ENCODE assay signal across 1 cellular context in the genomic region with DNA sequence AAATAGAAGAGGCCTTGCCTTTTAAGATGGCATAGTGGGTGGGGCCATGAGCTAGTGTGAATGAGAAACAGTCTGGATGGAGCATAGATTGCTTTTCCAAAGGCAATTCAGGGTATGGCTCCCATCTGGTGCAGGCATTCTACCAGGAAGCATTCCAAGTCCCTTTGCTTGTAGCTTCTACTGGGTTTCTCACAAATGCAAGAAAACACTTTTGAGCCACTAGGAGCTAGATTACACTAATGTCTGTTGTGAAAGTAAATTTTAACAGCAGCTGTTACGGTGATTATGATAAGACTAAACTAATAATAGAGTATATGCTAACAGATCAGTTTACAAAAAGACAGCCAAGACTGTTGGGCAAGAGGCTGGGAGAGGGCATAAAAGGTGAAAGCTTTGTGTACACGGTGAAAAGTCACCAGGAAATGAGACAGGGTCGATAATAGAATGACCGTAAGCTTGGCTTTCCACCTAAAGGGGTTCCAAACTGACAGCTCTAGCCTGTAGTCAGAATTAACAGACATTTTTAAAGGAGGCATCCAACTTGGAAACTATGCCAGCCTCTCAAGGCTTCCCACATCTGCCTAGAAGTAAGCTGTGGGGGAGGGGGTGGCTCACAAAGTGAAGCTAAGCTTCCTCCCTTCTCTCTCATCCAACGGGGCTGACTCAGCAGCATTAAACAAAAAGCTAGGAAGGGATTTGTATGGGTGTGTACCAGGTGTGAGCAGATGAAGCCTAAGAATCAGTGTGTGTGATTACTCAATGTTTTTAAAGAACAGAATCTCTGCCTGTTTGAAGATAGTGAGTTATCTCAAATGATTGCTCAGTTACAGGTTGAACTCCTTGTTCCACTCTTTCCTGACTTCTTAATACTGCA.
A peak's percentile ranks its signal among the peaks of the same experiment; 100 is the strongest.
TF ChIP-seq lines count a peak whose summit lies in the region.

No MANE protein-coding gene starts in this region.

TF ChIP-seq in HepG2, 621 proteins besides CTCF, POLR2A, EP300 and RAD21 (continued from another document and continues in another):
- TF ChIP-seq, protein P1, sequence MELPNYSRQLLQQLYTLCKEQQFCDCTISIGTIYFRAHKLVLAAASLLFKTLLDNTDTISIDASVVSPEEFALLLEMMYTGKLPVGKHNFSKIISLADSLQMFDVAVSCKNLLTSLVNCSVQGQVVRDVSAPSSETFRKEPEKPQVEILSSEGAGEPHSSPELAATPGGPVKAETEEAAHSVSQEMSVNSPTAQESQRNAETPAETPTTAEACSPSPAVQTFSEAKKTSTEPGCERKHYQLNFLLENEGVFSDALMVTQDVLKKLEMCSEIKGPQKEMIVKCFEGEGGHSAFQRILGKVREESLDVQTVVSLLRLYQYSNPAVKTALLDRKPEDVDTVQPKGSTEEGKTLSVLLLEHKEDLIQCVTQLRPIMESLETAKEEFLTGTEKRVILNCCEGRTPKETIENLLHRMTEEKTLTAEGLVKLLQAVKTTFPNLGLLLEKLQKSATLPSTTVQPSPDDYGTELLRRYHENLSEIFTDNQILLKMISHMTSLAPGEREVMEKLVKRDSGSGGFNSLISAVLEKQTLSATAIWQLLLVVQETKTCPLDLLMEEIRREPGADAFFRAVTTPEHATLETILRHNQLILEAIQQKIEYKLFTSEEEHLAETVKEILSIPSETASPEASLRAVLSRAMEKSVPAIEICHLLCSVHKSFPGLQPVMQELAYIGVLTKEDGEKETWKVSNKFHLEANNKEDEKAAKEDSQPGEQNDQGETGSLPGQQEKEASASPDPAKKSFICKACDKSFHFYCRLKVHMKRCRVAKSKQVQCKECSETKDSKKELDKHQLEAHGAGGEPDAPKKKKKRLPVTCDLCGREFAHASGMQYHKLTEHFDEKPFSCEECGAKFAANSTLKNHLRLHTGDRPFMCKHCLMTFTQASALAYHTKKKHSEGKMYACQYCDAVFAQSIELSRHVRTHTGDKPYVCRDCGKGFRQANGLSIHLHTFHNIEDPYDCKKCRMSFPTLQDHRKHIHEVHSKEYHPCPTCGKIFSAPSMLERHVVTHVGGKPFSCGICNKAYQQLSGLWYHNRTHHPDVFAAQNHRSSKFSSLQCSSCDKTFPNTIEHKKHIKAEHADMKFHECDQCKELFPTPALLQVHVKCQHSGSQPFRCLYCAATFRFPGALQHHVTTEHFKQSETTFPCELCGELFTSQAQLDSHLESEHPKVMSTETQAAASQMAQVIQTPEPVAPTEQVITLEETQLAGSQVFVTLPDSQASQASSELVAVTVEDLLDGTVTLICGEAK (IDR thresholded peaks at IDR 0.05), result no peak
- TF ChIP-seq, protein P1 (CRISPR knock-in tag; IDR thresholded peaks at IDR 0.05), result no peak
- TF ChIP-seq ZNF260 (CRISPR knock-in tag; IDR thresholded peaks at IDR 0.05; ENCODE audit: borderline replicate concordance, low read depth), result no peak
- peak; percentile 93 for TF ChIP-seq CEBPB (IDR thresholded peaks at IDR 0.05; ENCODE audit: borderline replicate concordance, low read depth, low read length)
- TF ChIP-seq ZFP90 (CRISPR knock-in tag; IDR thresholded peaks at IDR 0.05; ENCODE audit: borderline replicate concordance), result no peak
- TF ChIP-seq, protein P2, sequence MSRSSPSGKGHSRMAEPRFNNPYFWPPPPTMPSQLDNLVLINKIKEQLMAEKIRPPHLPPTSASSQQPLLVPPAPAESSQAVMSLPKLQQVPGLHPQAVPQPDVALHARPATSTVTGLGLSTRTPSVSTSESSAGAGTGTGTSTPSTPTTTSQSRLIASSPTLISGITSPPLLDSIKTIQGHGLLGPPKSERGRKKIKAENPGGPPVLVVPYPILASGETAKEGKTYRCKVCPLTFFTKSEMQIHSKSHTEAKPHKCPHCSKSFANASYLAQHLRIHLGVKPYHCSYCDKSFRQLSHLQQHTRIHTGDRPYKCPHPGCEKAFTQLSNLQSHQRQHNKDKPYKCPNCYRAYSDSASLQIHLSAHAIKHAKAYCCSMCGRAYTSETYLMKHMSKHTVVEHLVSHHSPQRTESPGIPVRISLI (CRISPR knock-in tag; IDR thresholded peaks at IDR 0.05; ENCODE audit: borderline replicate concordance), result no peak
- TF ChIP-seq ZMAT3 (CRISPR knock-in tag; conservative IDR thresholded peaks at IDR 0.05), result no peak
- TF ChIP-seq, protein P3, sequence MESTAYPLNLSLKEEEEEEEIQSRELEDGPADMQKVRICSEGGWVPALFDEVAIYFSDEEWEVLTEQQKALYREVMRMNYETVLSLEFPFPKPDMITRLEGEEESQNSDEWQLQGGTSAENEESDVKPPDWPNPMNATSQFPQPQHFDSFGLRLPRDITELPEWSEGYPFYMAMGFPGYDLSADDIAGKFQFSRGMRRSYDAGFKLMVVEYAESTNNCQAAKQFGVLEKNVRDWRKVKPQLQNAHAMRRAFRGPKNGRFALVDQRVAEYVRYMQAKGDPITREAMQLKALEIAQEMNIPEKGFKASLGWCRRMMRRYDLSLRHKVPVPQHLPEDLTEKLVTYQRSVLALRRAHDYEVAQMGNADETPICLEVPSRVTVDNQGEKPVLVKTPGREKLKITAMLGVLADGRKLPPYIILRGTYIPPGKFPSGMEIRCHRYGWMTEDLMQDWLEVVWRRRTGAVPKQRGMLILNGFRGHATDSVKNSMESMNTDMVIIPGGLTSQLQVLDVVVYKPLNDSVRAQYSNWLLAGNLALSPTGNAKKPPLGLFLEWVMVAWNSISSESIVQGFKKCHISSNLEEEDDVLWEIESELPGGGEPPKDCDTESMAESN (CRISPR knock-in tag; conservative IDR thresholded peaks at IDR 0.05), result no peak
- TF ChIP-seq EHMT2 (IDR thresholded peaks at IDR 0.05; ENCODE audit: borderline replicate concordance, low read depth, low read length), result no peak
- peak; percentile 29; the same call in 1 of the 2 replicates for TF ChIP-seq ZNF749 (CRISPR knock-in tag; IDR thresholded peaks at IDR 0.05; ENCODE audit: borderline replicate concordance)
- TF ChIP-seq GTF3A (CRISPR knock-in tag; conservative IDR thresholded peaks at IDR 0.05), result no peak
- TF ChIP-seq KLF6 (CRISPR knock-in tag; IDR thresholded peaks at IDR 0.05), result 0 out of 2 replicates have a peak, but pooled peaks have one; percentile 31
- TF ChIP-seq, protein P4, sequence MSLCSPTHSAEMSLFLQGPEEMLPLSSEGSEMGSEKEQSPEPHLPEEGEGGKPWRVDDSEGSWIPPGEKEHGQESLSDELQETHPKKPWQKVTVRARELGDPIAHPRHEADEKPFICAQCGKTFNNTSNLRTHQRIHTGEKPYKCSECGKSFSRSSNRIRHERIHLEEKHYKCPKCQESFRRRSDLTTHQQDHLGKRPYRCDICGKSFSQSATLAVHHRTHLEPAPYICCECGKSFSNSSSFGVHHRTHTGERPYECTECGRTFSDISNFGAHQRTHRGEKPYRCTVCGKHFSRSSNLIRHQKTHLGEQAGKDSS (CRISPR knock-in tag; IDR thresholded peaks at IDR 0.05; ENCODE audit: borderline replicate concordance, low read depth), result no peak
- TF ChIP-seq ARNT2 (CRISPR knock-in tag; IDR thresholded peaks at IDR 0.05; ENCODE audit: low read depth), result no peak
- TF ChIP-seq CBX1 (IDR thresholded peaks at IDR 0.05; ENCODE audit: low read depth), result no peak
- TF ChIP-seq ZNF550 (CRISPR knock-in tag; IDR thresholded peaks at IDR 0.05; ENCODE audit: borderline replicate concordance), result no peak
- TF ChIP-seq SRSF1 (optimal IDR thresholded peaks at IDR 0.05; ENCODE audit: low read depth, low read length), result no peak
- TF ChIP-seq, protein P5, sequence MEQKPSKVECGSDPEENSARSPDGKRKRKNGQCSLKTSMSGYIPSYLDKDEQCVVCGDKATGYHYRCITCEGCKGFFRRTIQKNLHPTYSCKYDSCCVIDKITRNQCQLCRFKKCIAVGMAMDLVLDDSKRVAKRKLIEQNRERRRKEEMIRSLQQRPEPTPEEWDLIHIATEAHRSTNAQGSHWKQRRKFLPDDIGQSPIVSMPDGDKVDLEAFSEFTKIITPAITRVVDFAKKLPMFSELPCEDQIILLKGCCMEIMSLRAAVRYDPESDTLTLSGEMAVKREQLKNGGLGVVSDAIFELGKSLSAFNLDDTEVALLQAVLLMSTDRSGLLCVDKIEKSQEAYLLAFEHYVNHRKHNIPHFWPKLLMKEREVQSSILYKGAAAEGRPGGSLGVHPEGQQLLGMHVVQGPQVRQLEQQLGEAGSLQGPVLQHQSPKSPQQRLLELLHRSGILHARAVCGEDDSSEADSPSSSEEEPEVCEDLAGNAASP (CRISPR knock-in tag; IDR thresholded peaks at IDR 0.05; ENCODE audit: borderline replicate concordance), result peak; percentile 98
- TF ChIP-seq, protein P6, sequence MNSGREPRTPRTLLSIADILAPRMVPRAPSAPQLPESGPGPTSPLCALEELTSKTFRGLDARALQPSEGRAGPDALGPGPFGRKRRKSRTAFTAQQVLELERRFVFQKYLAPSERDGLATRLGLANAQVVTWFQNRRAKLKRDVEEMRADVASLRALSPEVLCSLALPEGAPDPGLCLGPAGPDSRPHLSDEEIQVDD (CRISPR knock-in tag; IDR thresholded peaks at IDR 0.05; ENCODE audit: borderline replicate concordance), result no peak
- TF ChIP-seq, protein P7, sequence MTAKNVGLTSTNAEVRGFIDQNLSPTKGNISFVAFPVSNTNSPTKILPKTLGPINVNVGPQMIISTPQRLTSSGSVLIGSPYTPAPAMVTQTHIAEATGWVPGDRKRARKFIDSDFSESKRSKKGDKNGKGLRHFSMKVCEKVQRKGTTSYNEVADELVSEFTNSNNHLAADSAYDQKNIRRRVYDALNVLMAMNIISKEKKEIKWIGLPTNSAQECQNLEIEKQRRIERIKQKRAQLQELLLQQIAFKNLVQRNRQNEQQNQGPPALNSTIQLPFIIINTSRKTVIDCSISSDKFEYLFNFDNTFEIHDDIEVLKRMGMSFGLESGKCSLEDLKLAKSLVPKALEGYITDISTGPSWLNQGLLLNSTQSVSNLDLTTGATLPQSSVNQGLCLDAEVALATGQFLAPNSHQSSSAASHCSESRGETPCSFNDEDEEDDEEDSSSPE (CRISPR knock-in tag; IDR thresholded peaks at IDR 0.05), result no peak
- TF ChIP-seq, protein P8, sequence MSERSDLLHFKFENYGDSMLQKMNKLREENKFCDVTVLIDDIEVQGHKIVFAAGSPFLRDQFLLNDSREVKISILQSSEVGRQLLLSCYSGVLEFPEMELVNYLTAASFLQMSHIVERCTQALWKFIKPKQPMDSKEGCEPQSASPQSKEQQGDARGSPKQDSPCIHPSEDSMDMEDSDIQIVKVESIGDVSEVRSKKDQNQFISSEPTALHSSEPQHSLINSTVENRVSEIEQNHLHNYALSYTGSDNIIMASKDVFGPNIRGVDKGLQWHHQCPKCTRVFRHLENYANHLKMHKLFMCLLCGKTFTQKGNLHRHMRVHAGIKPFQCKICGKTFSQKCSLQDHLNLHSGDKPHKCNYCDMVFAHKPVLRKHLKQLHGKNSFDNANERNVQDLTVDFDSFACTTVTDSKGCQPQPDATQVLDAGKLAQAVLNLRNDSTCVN (CRISPR knock-in tag; IDR thresholded peaks at IDR 0.05; ENCODE audit: borderline replicate concordance), result 0 out of 2 replicates have a peak, but pooled peaks have one; percentile 37
- no peak for TF ChIP-seq ZNF282 (IDR thresholded peaks at IDR 0.05; ENCODE audit: partially characterized antibody)
- TF ChIP-seq NR3C1 (CRISPR knock-in tag; IDR thresholded peaks at IDR 0.05), result no peak
- no peak for TF ChIP-seq TAF15 (IDR thresholded peaks at IDR 0.05; ENCODE audit: low read depth, low read length, poor library complexity, severe bottlenecking)
- TF ChIP-seq ZNF124 (CRISPR knock-in tag; IDR thresholded peaks at IDR 0.05), result peak; percentile 56; the same call in 1 of the 2 replicates
- no peak for TF ChIP-seq ZNF605 (CRISPR knock-in tag; IDR thresholded peaks at IDR 0.05)
- no peak for TF ChIP-seq ZNF143 (CRISPR knock-in tag; IDR thresholded peaks at IDR 0.05)
- TF ChIP-seq REXO4 (CRISPR knock-in tag; IDR thresholded peaks at IDR 0.05; ENCODE audit: borderline replicate concordance), result no peak
- no peak for TF ChIP-seq ZC3H13 (CRISPR knock-in tag; IDR thresholded peaks at IDR 0.05)
- TF ChIP-seq KMT2A (CRISPR knock-in tag; IDR thresholded peaks at IDR 0.05), result no peak
- no peak for TF ChIP-seq ZNF660 (CRISPR knock-in tag; IDR thresholded peaks at IDR 0.05; ENCODE audit: borderline replicate concordance, low read depth)
- no peak for TF ChIP-seq ZNF446 (CRISPR knock-in tag; IDR thresholded peaks at IDR 0.05)
- TF ChIP-seq SETDB1 (CRISPR knock-in tag; IDR thresholded peaks at IDR 0.05; ENCODE audit: borderline replicate concordance), result no peak
- TF ChIP-seq ZNF746 (CRISPR knock-in tag; IDR thresholded peaks at IDR 0.05), result no peak
- TF ChIP-seq MEIS2 (CRISPR knock-in tag; IDR thresholded peaks at IDR 0.05), result peak; percentile 90
- TF ChIP-seq, protein P9, sequence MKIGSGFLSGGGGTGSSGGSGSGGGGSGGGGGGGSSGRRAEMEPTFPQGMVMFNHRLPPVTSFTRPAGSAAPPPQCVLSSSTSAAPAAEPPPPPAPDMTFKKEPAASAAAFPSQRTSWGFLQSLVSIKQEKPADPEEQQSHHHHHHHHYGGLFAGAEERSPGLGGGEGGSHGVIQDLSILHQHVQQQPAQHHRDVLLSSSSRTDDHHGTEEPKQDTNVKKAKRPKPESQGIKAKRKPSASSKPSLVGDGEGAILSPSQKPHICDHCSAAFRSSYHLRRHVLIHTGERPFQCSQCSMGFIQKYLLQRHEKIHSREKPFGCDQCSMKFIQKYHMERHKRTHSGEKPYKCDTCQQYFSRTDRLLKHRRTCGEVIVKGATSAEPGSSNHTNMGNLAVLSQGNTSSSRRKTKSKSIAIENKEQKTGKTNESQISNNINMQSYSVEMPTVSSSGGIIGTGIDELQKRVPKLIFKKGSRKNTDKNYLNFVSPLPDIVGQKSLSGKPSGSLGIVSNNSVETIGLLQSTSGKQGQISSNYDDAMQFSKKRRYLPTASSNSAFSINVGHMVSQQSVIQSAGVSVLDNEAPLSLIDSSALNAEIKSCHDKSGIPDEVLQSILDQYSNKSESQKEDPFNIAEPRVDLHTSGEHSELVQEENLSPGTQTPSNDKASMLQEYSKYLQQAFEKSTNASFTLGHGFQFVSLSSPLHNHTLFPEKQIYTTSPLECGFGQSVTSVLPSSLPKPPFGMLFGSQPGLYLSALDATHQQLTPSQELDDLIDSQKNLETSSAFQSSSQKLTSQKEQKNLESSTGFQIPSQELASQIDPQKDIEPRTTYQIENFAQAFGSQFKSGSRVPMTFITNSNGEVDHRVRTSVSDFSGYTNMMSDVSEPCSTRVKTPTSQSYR (CRISPR knock-in tag; IDR thresholded peaks at IDR 0.05; ENCODE audit: borderline replicate concordance), result peak; percentile 77
